12 cellular contexts compared by ENCODE assay signal in genomic region chr15:42010434-42010833, GRCh38. TPM values are rescaled to one million over a fixed set of nuclear protein-coding genes. Genes with fewer than 3 reads are reported as not detected.
DNase-seq lines count a peak whose midpoint lies in the region; ATAC-seq and TF ChIP-seq lines count a peak whose summit lies in the region.
"Had no signal": no experiment of that assay in that cellular context is flagged by ENCODE, and none has a peak within 500 bp of the region (broad histone marks: within the 10 kb centered on the region; RNA-seq: fewer than 3 reads in every experiment).

No MANE protein-coding gene starts in this region.

- ATAC-seq in GM19438 (IDR thresholded peaks at IDR 0.05; ENCODE audit: low read depth, unreplicated experiment), result peak; percentile 79
- peak; percentile 70 for ATAC-seq in HG03571 (IDR thresholded peaks at IDR 0.05; ENCODE audit: unreplicated experiment)
- ATAC-seq in left cardiac atrium, result no peak
- ATAC-seq in GM21717 (IDR thresholded peaks at IDR 0.05; ENCODE audit: unreplicated experiment), result no peak
- ATAC-seq: Right ventricle myocardium inferior had no signal

- H3K4me3 ChIP-seq in GM12865 (ENCODE audit: low read depth, low read length) (no peak overlapping the region), epithelial cell of proximal tubule (ENCODE audit: low read depth, low read length) (no peak overlapping the region)
- H3K4me3 ChIP-seq: right lobe of liver had no signal

- DNase-seq in GM12865 (ENCODE audit: low read depth) (peak; percentile 76), epithelial cell of proximal tubule (ENCODE audit: low read depth) (peak; percentile 20), left cardiac atrium (no peak), DMS 273 treated with DMSO at 0.1 percent for 48 hours (lab: John Stamatoyannopoulos, UW) (no peak), DMS 273 (lab: John Stamatoyannopoulos, UW; ENCODE audit: unreplicated experiment) (no peak)
- DNase-seq: activated CD8-positive, alpha-beta memory T cell treated with anti-CD3 and anti-CD28 coated beads, Interleukin-2, amount 50 U/mL, for 48 hours had no signal

- intact Hi-C loops in left cardiac atrium (cut with DNase I), result no loop called here

- TF ChIP-seq CTCF in GM12865 (IDR thresholded peaks at IDR 0.05; ENCODE audit: insufficient read depth, low read depth, low read length, missing control alignments) (no peak), epithelial cell of proximal tubule (conservative IDR thresholded peaks at IDR 0.05; ENCODE audit: low read depth, low read length) (no peak)

RNA-seq across cellular contexts. Expression of gene PLA2G4E, which starts 10.4 kb away (rescaled TPM):
- total RNA-seq in epithelial cell of proximal tubule (not detected in 2 replicates), left cardiac atrium (under 1 TPM in 1 of 2 donors, not detected in 1; 0.16 TPM)
- total RNA-seq: H1, right lobe of liver had no signal

RNA-seq across cellular contexts. Expression of gene EHD4, which starts 38.1 kb away (rescaled TPM):
- total RNA-seq in epithelial cell of proximal tubule (30.2 and 44.7 TPM in 2 replicates), left cardiac atrium (10 to 100 TPM; 34.0 to 42.1 TPM)

Comparison
In these comparisons a context has a peak if more than half of its experiments do, and no peak if none do; other contexts are left out.
1. DNase-seq: peak in GM12865 (single experiment) and epithelial cell of proximal tubule (single experiment); none in left cardiac atrium (single experiment), DMS 273 treated with DMSO at 0.1 percent for 48 hours (single experiment) and DMS 273 (single experiment).
2. ATAC-seq: peak in GM19438 (single experiment) and HG03571 (single experiment); none in left cardiac atrium (0 of 2) and GM21717 (single experiment).